ENCODE assay signal across 8 cellular contexts in genomic region chr2:190678444-190679162, GRCh38. TPM values are rescaled to one million over a fixed set of nuclear protein-coding genes. Genes with fewer than 3 reads are reported as not detected.
DNase-seq lines count a peak whose midpoint lies in the region; ATAC-seq and TF ChIP-seq lines count a peak whose summit lies in the region.

No MANE protein-coding gene starts in this region.

- no peaks in the 10 kb centered on the region for H3K27me3 Mint-ChIP-seq in dendritic cell treated with granulocyte-macrophage colony-stimulating factor and Interleukin-4, amounts not matched to agents 40 ng/mL and 50 ng/mL, for 4 days

- H3K4me1 ChIP-seq in HUES64 (ENCODE audit: insufficient read depth, low read length), result peaks cover 52% of the 10 kb centered on the region
- H3K4me1 ChIP-seq in HAP-1, result peaks cover 46% of the 10 kb centered on the region
- H3K4me1 ChIP-seq in tibial nerve, result peaks cover 0 to 41% (median 5%) of the 10 kb centered on the region in 4 donors

- peak; percentile 44 to 50 for DNase-seq in stimulated activated CD4-positive, alpha-beta T cell treated with anti-CD3 and anti-CD28 coated beads, Interleukin-2, amount 100 ng/mL, for 24 hours
- DNase-seq in NOMO-1 treated with dmso at 0.1 percent for 144 hours (lab: John Stamatoyannopoulos, UW; ENCODE audit: unreplicated experiment), result no peak
- no peak for DNase-seq in HAP-1 (ENCODE audit: low spot score in 2 of 2)
- no peak for DNase-seq in tibial nerve (ENCODE audit: low spot score in 2 of 2)

- H3K4me3 Mint-ChIP-seq in dendritic cell treated with granulocyte-macrophage colony-stimulating factor and Interleukin-4, amounts not matched to agents 40 ng/mL and 50 ng/mL, for 4 days, result no peak overlapping the region

- H3K9me3 Mint-ChIP-seq in dendritic cell treated with granulocyte-macrophage colony-stimulating factor and Interleukin-4, amounts not matched to agents 40 ng/mL and 50 ng/mL, for 4 days, result peaks cover 10% of the 10 kb centered on the region

- TF ChIP-seq POLR2A in tibial nerve (IDR thresholded peaks at IDR 0.05), result no peak

- ATAC-seq in GM21526 (IDR thresholded peaks at IDR 0.05; ENCODE audit: low FRiP score, unreplicated experiment), result peak; percentile 53

- TF ChIP-seq EP300 in tibial nerve (IDR thresholded peaks at IDR 0.05), result no peak

- in situ Hi-C loops in HAP-1 (cut with MboI; ENCODE audit: low sequenced_read_pairs), result no loop called here

- peak overlapping the region; percentile 47; the same call in 1 of the 2 replicates for H3K27ac ChIP-seq in HUES64 (ENCODE audit: low read depth, low read length)
- peak overlapping the region in 2 of 4 donors; percentile 30 to 43 for H3K27ac ChIP-seq in tibial nerve

- peaks cover 28% of the 10 kb centered on the region for H3K4me1 Mint-ChIP-seq in dendritic cell treated with granulocyte-macrophage colony-stimulating factor and Interleukin-4, amounts not matched to agents 40 ng/mL and 50 ng/mL, for 4 days (ENCODE audit: low read depth)

- H3K9me3 ChIP-seq in HUES64 (ENCODE audit: insufficient read depth, low read depth, low read length) (no peaks in the 10 kb centered on the region), HAP-1 (no peaks in the 10 kb centered on the region), tibial nerve (no peaks in the 10 kb centered on the region)

- peak overlapping the region; percentile 75 for H3K27ac Mint-ChIP-seq in dendritic cell treated with granulocyte-macrophage colony-stimulating factor and Interleukin-4, amounts not matched to agents 40 ng/mL and 50 ng/mL, for 4 days

- no peaks in the 10 kb centered on the region for H3K27me3 ChIP-seq in HUES64 (ENCODE audit: insufficient read depth, low read length)
- H3K27me3 ChIP-seq in HAP-1 (ENCODE audit: low read depth), result no peaks in the 10 kb centered on the region
- H3K27me3 ChIP-seq in tibial nerve, result no peaks in the 10 kb centered on the region

- peaks cover 63% of the 10 kb centered on the region for H3K36me3 Mint-ChIP-seq in dendritic cell treated with granulocyte-macrophage colony-stimulating factor and Interleukin-4, amounts not matched to agents 40 ng/mL and 50 ng/mL, for 4 days (ENCODE audit: low read depth)

- intact Hi-C loops in dendritic cell treated with granulocyte-macrophage colony-stimulating factor and Interleukin-4, amounts not matched to agents 40 ng/mL and 50 ng/mL, for 4 days (cut with micrococcal nuclease), result loop anchor here (5.0 kb wide), 1 partner anchor 36 kb away; no protein-coding TSS in a partner anchor

- peak overlapping the region; percentile 2; the same call in 1 of the 2 replicates for H3K9ac ChIP-seq in HUES64 (ENCODE audit: low read depth, low read length)

- 76% methylated on average over 5 of the region's 6 CpGs for WGBS in HUES64
- 32 to 35% methylated on average over 6 of the region's 6 CpGs for WGBS in tibial nerve, 2 donors

- no peak for TF ChIP-seq CTCF in tibial nerve (IDR thresholded peaks at IDR 0.05)

- H3K4me3 ChIP-seq in GM08714 (ENCODE audit: low read length) (peak overlapping the region; percentile 45; the same call in 1 of the 2 replicates), HUES64 (ENCODE audit: low read length) (no peak overlapping the region; the same call in 1 of the 2 replicates), HAP-1 (no peak overlapping the region), tibial nerve (no peak overlapping the region)

- H3K36me3 ChIP-seq in HUES64 (ENCODE audit: insufficient read depth, low read length), result peaks cover 5% of the 10 kb centered on the region; the same call in 1 of the 2 replicates
- peaks cover 8% of the 10 kb centered on the region; the same call in 1 of the 2 replicates for H3K36me3 ChIP-seq in HAP-1 (replicated peaks)
- H3K36me3 ChIP-seq in tibial nerve, result peaks cover 0 to 29% (median 0%) of the 10 kb centered on the region in 3 donors

RNA-seq across cellular contexts. Expression of gene NAB1, which starts 29.7 kb away (rescaled TPM):
- 21.8 TPM for polyA plus RNA-seq in HUES64 (2013, experiment 1 of 2)
- 21.0 TPM for polyA plus RNA-seq in HUES64 (2013, experiment 2 of 2)
- total RNA-seq in tibial nerve, result 10 to 100 TPM; 63.3 to 84.3 (median 70.6) TPM

Comparison
In these comparisons a context has a peak if more than half of its experiments do, and no peak if none do; other contexts are left out.
1. DNase-seq: peak in stimulated activated CD4-positive, alpha-beta T cell treated with anti-CD3 and anti-CD28 coated beads, Interleukin-2, amount 100 ng/mL, for 24 hours (2 of 2); none in NOMO-1 treated with dmso at 0.1 percent for 144 hours (single experiment), HAP-1 (0 of 2) and tibial nerve (0 of 2).